ENCODE assay signal across 1 cellular context in the genomic region with DNA sequence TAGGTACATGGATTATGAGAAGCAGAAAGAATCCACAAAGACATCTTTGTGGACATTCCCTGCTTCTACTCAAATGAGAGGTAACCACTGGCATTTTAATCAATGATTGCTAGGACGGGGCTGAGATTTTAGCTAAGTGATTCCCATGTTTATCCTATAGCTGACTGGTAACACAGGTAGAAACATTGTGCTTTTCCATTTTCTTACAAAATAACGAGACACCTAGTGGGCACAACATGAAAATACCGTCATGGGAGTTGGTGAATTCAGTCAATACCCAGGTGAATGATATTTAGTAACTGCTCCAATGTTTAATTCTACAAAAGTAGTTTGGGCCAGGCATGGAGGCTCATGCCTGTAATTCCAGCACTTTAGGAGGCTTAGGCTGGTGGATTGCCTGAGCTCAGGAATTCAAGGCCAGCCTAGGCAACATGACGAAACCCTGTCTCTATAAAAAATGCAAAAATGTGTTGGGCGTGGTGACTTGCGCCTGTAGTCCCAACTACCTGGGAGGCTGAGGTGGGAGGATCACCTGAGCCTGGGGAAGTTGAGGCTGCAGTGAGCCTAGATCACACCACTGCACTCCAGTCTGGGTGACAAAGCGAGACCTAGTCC.
TF ChIP-seq lines count a peak whose summit lies in the region.

No MANE protein-coding gene starts in this region.

TF ChIP-seq in endothelial cell of umbilical vein, 7 proteins besides CTCF, POLR2A, EP300 and RAD21 (continued from another document):
- TF ChIP-seq, protein P1, sequence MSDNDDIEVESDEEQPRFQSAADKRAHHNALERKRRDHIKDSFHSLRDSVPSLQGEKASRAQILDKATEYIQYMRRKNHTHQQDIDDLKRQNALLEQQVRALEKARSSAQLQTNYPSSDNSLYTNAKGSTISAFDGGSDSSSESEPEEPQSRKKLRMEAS (IDR thresholded peaks at IDR 0.05; ENCODE audit: insufficient read depth, insufficient read length), result no peak
- TF ChIP-seq MYC (IDR thresholded peaks at IDR 0.05; ENCODE audit: low read depth, low read length) (no peak), EZH2 (IDR thresholded peaks at IDR 0.05; ENCODE audit: borderline replicate concordance, low read depth, low read length, severe bottlenecking) (no peak), POLR2AphosphoS5 (IDR thresholded peaks at IDR 0.05; ENCODE audit: insufficient read depth, low read depth, low read length) (no peak), GATA2 (IDR thresholded peaks at IDR 0.05; ENCODE audit: insufficient read depth, insufficient read length, low read depth, low read length) (no peak)
